10 cellular contexts compared by ENCODE assay signal in the genomic region with DNA sequence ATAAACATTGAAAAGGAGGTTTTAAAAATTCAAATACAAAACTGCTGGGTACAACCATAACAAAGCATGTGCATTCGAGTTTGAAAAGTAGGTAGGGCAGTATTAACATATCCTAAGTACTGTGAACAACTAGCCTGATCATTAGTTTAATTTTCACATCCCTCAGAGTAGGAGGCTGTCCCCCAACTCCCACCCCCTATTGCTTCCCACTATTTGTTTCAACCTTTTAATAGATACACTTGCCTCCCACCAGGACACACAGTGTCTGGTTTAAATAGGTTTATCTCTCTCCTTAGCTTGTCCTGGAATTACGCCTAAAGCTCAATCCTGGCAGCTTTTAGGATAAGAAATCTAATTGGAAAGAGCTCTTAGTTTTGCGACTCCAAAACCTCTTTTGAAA. TPM values are rescaled to one million over a fixed set of nuclear protein-coding genes. Genes with fewer than 3 reads are reported as not detected.
DNase-seq lines count a peak whose midpoint lies in the region; ATAC-seq and TF ChIP-seq lines count a peak whose summit lies in the region.
"Had no signal": no experiment of that assay in that cellular context is flagged by ENCODE, and none has a peak within 500 bp of the region (broad histone marks: within the 10 kb centered on the region; RNA-seq: fewer than 3 reads in every experiment).

No MANE protein-coding gene starts in this region.

- intact Hi-C loops in breast epithelium (cut with DNase I; ENCODE audit: low total_unique reads), result no loop called here

- ATAC-seq in HG03432 (IDR thresholded peaks at IDR 0.05; ENCODE audit: unreplicated experiment), result no peak
- ATAC-seq in GM19467 (IDR thresholded peaks at IDR 0.05; ENCODE audit: unreplicated experiment), result no peak

- DNase-seq in AG04449 (ENCODE audit: low read depth, low spot score) (no peak), breast epithelium (ENCODE audit: low spot score in 2 of 2) (no peak), RWPE1 (ENCODE audit: low spot score) (no peak), DMS 273 (lab: John Stamatoyannopoulos, UW; ENCODE audit: unreplicated experiment) (no peak)
- DNase-seq: activated CD4-positive, CD25-positive, alpha-beta regulatory T cell; NCI-H1436 had no signal

- H3K4me3 ChIP-seq in AG04449 (ENCODE audit: low read depth, low read length) (peak overlapping the region; percentile 89), HUES48 (ENCODE audit: low read depth, low read length) (peak overlapping the region; percentile 96), breast epithelium (peak overlapping the region; percentile 75 to 88 (median 86)), muscle layer of colon (ENCODE audit: low read depth in 1 of 2, low read length in 2 of 2) (peak overlapping the region in 1 of 2 donors; percentile 88)

- H3K27me3 ChIP-seq in HUES48 (ENCODE audit: control insufficient read depth, insufficient read depth, low read length), result peaks cover 18% of the 10 kb centered on the region
- no peaks in the 10 kb centered on the region for H3K27me3 ChIP-seq in breast epithelium
- no peaks in the 10 kb centered on the region for H3K27me3 ChIP-seq in muscle layer of colon (ENCODE audit: control insufficient read depth in 1 of 2, insufficient read depth in 2 of 2, low read length in 2 of 2)

- POLR2A ChIA-PET in AG04449 (lab: Yijun Ruan, JAX), result no interaction called here
- POLR2A ChIA-PET in RWPE1 (lab: Yijun Ruan, JAX; ENCODE audit: low non-redundant PET), result no interaction called here

- no peak overlapping the region for H3K9ac ChIP-seq in HUES48 (ENCODE audit: low read depth, low read length)
- H3K9ac ChIP-seq in muscle layer of colon (ENCODE audit: low read length), result peak overlapping the region; percentile 19

- CTCF ChIA-PET in AG04449 (lab: Yijun Ruan, JAX) (interaction anchor here (1.6 to 3.9 kb wide), 4 partner anchors 12 to 194 kb away, joined by 3 to 34 read pairs (median 6); no protein-coding TSS in a partner anchor), RWPE1 (lab: Yijun Ruan, JAX) (no interaction called here)

- H3K4me1 ChIP-seq in HUES48 (ENCODE audit: control insufficient read depth, insufficient read depth, low read length) (peaks cover 21% of the 10 kb centered on the region), breast epithelium (peaks cover 0 to 10% of the 10 kb centered on the region in 2 donors), muscle layer of colon (ENCODE audit: insufficient read depth, low read length) (peaks cover 27% of the 10 kb centered on the region)

- no peaks in the 10 kb centered on the region for H3K36me3 ChIP-seq in HUES48 (ENCODE audit: control insufficient read depth, insufficient read depth, low read length)
- no peaks in the 10 kb centered on the region for H3K36me3 ChIP-seq in breast epithelium
- H3K36me3 ChIP-seq in muscle layer of colon (ENCODE audit: insufficient read depth, low read length), result no peaks in the 10 kb centered on the region

- H3K27ac ChIP-seq in HUES48 (ENCODE audit: low read depth, low read length), result no peak overlapping the region
- no peak overlapping the region for H3K27ac ChIP-seq in breast epithelium
- no peak overlapping the region for H3K27ac ChIP-seq in muscle layer of colon (ENCODE audit: low read depth, low read length)
- no peak overlapping the region for H3K27ac ChIP-seq in RWPE1

- TF ChIP-seq CTCF in AG04449 (IDR thresholded peaks at IDR 0.05; ENCODE audit: insufficient read depth, low read length, missing control alignments) (no peak), breast epithelium (IDR thresholded peaks at IDR 0.05) (no peak), RWPE1 (conservative IDR thresholded peaks at IDR 0.05; ENCODE audit: low read depth) (no peak)

- TF ChIP-seq POLR2A in breast epithelium (IDR thresholded peaks at IDR 0.05), result no peak

- H3K9me3 ChIP-seq in HUES48 (ENCODE audit: control insufficient read depth, insufficient read depth, low read length) (no peaks in the 10 kb centered on the region), breast epithelium (no peaks in the 10 kb centered on the region), muscle layer of colon (ENCODE audit: low read length) (no peaks in the 10 kb centered on the region)

RNA-seq across cellular contexts. Expression of a gene that starts 2.1 kb away (rescaled TPM):
- 10 to 100 TPM; 43.5 to 57.8 (median 46.9) TPM for total RNA-seq in breast epithelium

RNA-seq across cellular contexts. Expression of a gene that starts 5.8 kb away (rescaled TPM):
- 10 to 100 TPM; 38.9 to 66.3 (median 47.2) TPM for total RNA-seq in breast epithelium
